ENCODE assay signal across 14 cellular contexts in the genomic region with DNA sequence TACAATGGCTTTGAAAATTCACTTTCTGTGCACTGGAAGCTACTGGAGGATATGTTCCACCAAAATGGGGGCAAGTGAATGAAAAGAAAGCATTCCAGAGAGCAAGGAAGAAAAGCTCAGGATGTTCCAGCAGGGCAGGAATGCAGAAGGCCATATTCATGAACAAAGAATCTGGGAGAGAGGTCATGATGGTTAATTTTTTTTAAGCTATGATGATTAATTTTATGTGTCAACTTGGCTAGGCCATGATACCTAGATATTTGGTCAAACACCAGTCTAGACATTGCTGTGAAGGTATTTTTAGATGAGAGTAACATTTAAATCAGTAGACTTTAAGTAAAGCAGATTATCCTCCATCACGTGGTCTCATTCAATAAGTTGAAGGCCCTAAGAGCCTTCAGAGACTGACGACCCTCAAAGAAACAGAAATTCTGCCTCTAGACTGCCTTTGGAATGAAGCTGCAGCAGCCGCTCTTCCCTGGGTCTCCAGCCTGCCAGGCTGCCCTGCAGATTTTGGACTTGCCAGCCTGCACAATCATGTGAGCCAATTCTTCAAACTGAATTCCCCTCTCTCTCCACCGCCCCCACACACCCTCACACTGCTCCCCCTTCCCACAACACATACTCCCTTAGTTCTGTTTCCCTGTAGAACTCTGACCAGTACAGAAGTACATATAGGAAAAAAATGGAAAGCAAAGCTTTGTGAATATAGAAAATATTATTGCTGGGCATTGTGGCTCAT. TPM values are rescaled to one million over a fixed set of nuclear protein-coding genes. Genes with fewer than 3 reads are reported as not detected.
A peak's percentile ranks its signal among the peaks of the same experiment; 100 is the strongest.
DNase-seq lines count a peak whose midpoint lies in the region; ATAC-seq and TF ChIP-seq lines count a peak whose summit lies in the region.
"Had no signal": no experiment of that assay in that cellular context is flagged by ENCODE, and none has a peak within 500 bp of the region (broad histone marks: within the 10 kb centered on the region; RNA-seq: fewer than 3 reads in every experiment).

No MANE protein-coding gene starts in this region.

- TF ChIP-seq CTCF in PC-3 (conservative IDR thresholded peaks at IDR 0.05; ENCODE audit: low read depth, low read length) (no peak), epithelial cell of esophagus (IDR thresholded peaks at IDR 0.05; ENCODE audit: insufficient read depth, low read depth, low read length, missing control alignments) (no peak), osteoblast (IDR thresholded peaks at IDR 0.05; ENCODE audit: extremely low read depth, low read depth, low read length) (no peak)

- ATAC-seq in PC-3 (peak; percentile 78), HG02884 (IDR thresholded peaks at IDR 0.05; ENCODE audit: unreplicated experiment) (no peak), HG03460 (IDR thresholded peaks at IDR 0.05; ENCODE audit: unreplicated experiment) (no peak)

- peaks cover 16% of the 10 kb centered on the region for H3K4me1 ChIP-seq in PC-3 (ENCODE audit: insufficient read depth, low read length)
- peaks cover 23% of the 10 kb centered on the region for H3K4me1 ChIP-seq in osteoblast (ENCODE audit: insufficient read depth, low read length)
- H3K4me1 ChIP-seq in Karpas-422 (ENCODE audit: low read length), result no peaks in the 10 kb centered on the region
- H3K4me1 ChIP-seq: esophagus squamous epithelium had no signal

- no peaks in the 10 kb centered on the region for H4K20me1 ChIP-seq in PC-3 (ENCODE audit: low read length)
- H4K20me1 ChIP-seq in osteoblast (ENCODE audit: insufficient read depth, low read length), result no peaks in the 10 kb centered on the region
- H4K20me1 ChIP-seq in Karpas-422 (ENCODE audit: insufficient read depth, low read depth, low read length), result no peaks in the 10 kb centered on the region

- H3K9me3 ChIP-seq in PC-3 (ENCODE audit: low read length) (no peaks in the 10 kb centered on the region; the same call in 1 of the 2 replicates), osteoblast (ENCODE audit: low read depth, low read length) (no peaks in the 10 kb centered on the region), Karpas-422 (ENCODE audit: low read length) (no peaks in the 10 kb centered on the region)
- H3K9me3 ChIP-seq: esophagus squamous epithelium had no signal

- DNase-seq in Daoy (ENCODE audit: low read depth), result peak; percentile 69
- DNase-seq in PC-3, result peak; percentile 86
- peak; percentile 77 for DNase-seq in epithelial cell of esophagus (ENCODE audit: low read depth)
- DNase-seq in osteoblast (ENCODE audit: insufficient read length, low spot score, missing footprints), result peak; percentile 38
- DNase-seq in Karpas-422, result no peak
- DNase-seq in NCI-H1417 treated with DMSO at 0.1 percent for 48 hours (lab: John Stamatoyannopoulos, UW), result no peak
- DNase-seq: activated CD4-positive, alpha-beta T cell treated with anti-CD3 and anti-CD28 coated beads, Interleukin-2, amount 50 U/mL, for 4 hours; CD4-positive, alpha-beta T cell; cerebellar nuclear complex; esophagus squamous epithelium; islet precursor cell; stimulated activated naive CD4-positive, alpha-beta T cell treated with Interleukin-2 at 50 U/mL for 16 hours had no signal

- H3K27me3 ChIP-seq in PC-3 (ENCODE audit: low read length) (no peaks in the 10 kb centered on the region), osteoblast (ENCODE audit: insufficient read depth, low read length) (no peaks in the 10 kb centered on the region), Karpas-422 (ENCODE audit: low read length) (no peaks in the 10 kb centered on the region)
- H3K27me3 ChIP-seq: esophagus squamous epithelium had no signal

- BruUV-seq in PC-3 (replicated peaks; lab: Mats Ljungman, UMichigan), result no TSS peak

- no peaks in the 10 kb centered on the region for H3F3A ChIP-seq in PC-3 (ENCODE audit: low read length, unreplicated experiment)

- POLR2A ChIA-PET in PC-3 (lab: Charles Lee; ENCODE audit: unreplicated experiment), result interaction anchor here (0.6 kb wide), 1 partner anchor 279 kb away, joined by 5 read pairs; no protein-coding TSS in a partner anchor

- no peaks in the 10 kb centered on the region for H3K9me2 ChIP-seq in PC-3 (replicated peaks; ENCODE audit: low read length)
- H3K9me2 ChIP-seq in Karpas-422 (replicated peaks; ENCODE audit: insufficient read depth, low read length), result no peaks in the 10 kb centered on the region

- H3K9ac ChIP-seq in PC-3 (ENCODE audit: low read length), result no peak overlapping the region
- no peak overlapping the region for H3K9ac ChIP-seq in Karpas-422 (ENCODE audit: low read length)

- CTCF ChIA-PET in PC-3 (lab: Charles Lee), result interaction anchor here (0.7 to 1.3 kb wide), 3 partner anchors 49 to 298 kb away, joined by 3 to 8 read pairs (median 4); no protein-coding TSS in a partner anchor

- H3K4me3 ChIP-seq in PC-3 (ENCODE audit: low read length) (no peak overlapping the region), epithelial cell of esophagus (ENCODE audit: low read length) (no peak overlapping the region), osteoblast (ENCODE audit: insufficient read depth, low read length) (no peak overlapping the region), Karpas-422 (ENCODE audit: low read length) (no peak overlapping the region)
- H3K4me3 ChIP-seq: esophagus squamous epithelium had no signal

- 0 out of 2 replicates have a peak overlapping the region, but pooled peaks have one; percentile 14 for H3K27ac ChIP-seq in PC-3 (ENCODE audit: low read length)
- peak overlapping the region; percentile 55 for H3K27ac ChIP-seq in osteoblast (ENCODE audit: low read depth, low read length)
- no peak overlapping the region for H3K27ac ChIP-seq in Karpas-422 (ENCODE audit: low read length)
- H3K27ac ChIP-seq: esophagus squamous epithelium had no signal

- H3K4me2 ChIP-seq in PC-3 (ENCODE audit: low read length) (peak overlapping the region; percentile 41), osteoblast (ENCODE audit: insufficient read depth, low read length) (peak overlapping the region; percentile 37), Karpas-422 (ENCODE audit: low read depth, low read length, poor library complexity, severe bottlenecking) (no peak overlapping the region)

- H3K79me2 ChIP-seq in PC-3 (ENCODE audit: low read length) (no peaks in the 10 kb centered on the region), osteoblast (ENCODE audit: insufficient read depth, low read length) (no peaks in the 10 kb centered on the region), Karpas-422 (ENCODE audit: low read length) (no peaks in the 10 kb centered on the region)

- intact Hi-C loops in PC-3 (cut with micrococcal nuclease), result loop anchor here (1.0 kb wide), 1 partner anchor 56 kb away; no protein-coding TSS in a partner anchor

- no peaks in the 10 kb centered on the region; the same call in 1 of the 2 replicates for H3K36me3 ChIP-seq in PC-3 (ENCODE audit: low read depth, low read length)
- no peaks in the 10 kb centered on the region for H3K36me3 ChIP-seq in osteoblast (ENCODE audit: insufficient read depth, low read length)
- H3K36me3 ChIP-seq in Karpas-422 (ENCODE audit: insufficient read depth, low read length), result no peaks in the 10 kb centered on the region
- H3K36me3 ChIP-seq: esophagus squamous epithelium had no signal

- H2AFZ ChIP-seq in PC-3 (ENCODE audit: low read length), result peak overlapping the region; percentile 67
- H2AFZ ChIP-seq in osteoblast (ENCODE audit: low read length), result peak overlapping the region; percentile 64
- no peak overlapping the region for H2AFZ ChIP-seq in Karpas-422 (ENCODE audit: low read length)

RNA-seq across cellular contexts. Expression of a gene that starts 20.0 kb away (rescaled TPM):
- total RNA-seq in Daoy (2014; rRNA removed; shearing (Covaris generic)), result 0.23 TPM in 1 of 2 replicates, not detected in the other
- total RNA-seq in PC-3 (2014; rRNA removed) (not detected in 2 replicates), osteoblast (not detected in 2 replicates)
- 0.07 TPM in 1 of 2 replicates, not detected in the other for total RNA-seq in Karpas-422 (2014; rRNA removed; shearing (Covaris generic); ENCODE audit: low replicate concordance)

Comparison
In these comparisons a context has a peak if more than half of its experiments do, and no peak if none do; other contexts are left out.
1. DNase-seq: peak in Daoy (single experiment), PC-3 (single experiment), epithelial cell of esophagus (single experiment) and osteoblast (single experiment); none in Karpas-422 (single experiment) and NCI-H1417 treated with DMSO at 0.1 percent for 48 hours (single experiment).